In genomic region chr12:67568055-67568454, GRCh38 we compare ENCODE assay signal across 25 cellular contexts.
DNase-seq lines count a peak whose midpoint lies in the region; ATAC-seq, FAIRE-seq and TF ChIP-seq lines count a peak whose summit lies in the region.
"Had no signal": no experiment of that assay in that cellular context is flagged by ENCODE, and none has a peak within 500 bp of the region (broad histone marks: within the 10 kb centered on the region; RNA-seq: fewer than 3 reads in every experiment).

No MANE protein-coding gene starts in this region.

- ATAC-seq in left colon, result peak; percentile 100
- no peak for ATAC-seq in sciatic nerve
- ATAC-seq: A549; CD8-positive, alpha-beta T cell; GM12878 had no signal

- peaks cover 0 to 5% (median 0%) of the 10 kb centered on the region in 6 donors for H3K9me3 Mint-ChIP-seq in immature natural killer cell

- no peak overlapping the region for H3K4me3 Mint-ChIP-seq in immature natural killer cell
- H3K4me3 Mint-ChIP-seq: B cell; CD4-positive, alpha-beta T cell; CD8-positive, alpha-beta T cell had no signal

- H3K4me1 ChIP-seq in small intestine (ENCODE audit: control insufficient read depth in 2 of 2, insufficient read depth in 1 of 2, low read depth in 1 of 2, low read length in 1 of 2), result peaks cover 0 to 2% of the 10 kb centered on the region in 2 donors
- H3K4me1 ChIP-seq: A549; BLaER1 treated with 17β-estradiol and CSF1 and Interleukin-3, amounts not matched to agents 10 nM and 100 nM; Caco-2 had no signal

- no peak overlapping the region for H3K4me3 ChIP-seq in small intestine (ENCODE audit: low read depth in 1 of 2, low read length in 2 of 2)
- H3K4me3 ChIP-seq: A549; BLaER1 treated with 17β-estradiol and CSF1 and Interleukin-3, amounts not matched to agents 10 nM and 100 nM; GM12878 had no signal

- H3K27ac Mint-ChIP-seq in immature natural killer cell, result no peak overlapping the region
- H3K27ac Mint-ChIP-seq: B cell; CD4-positive, alpha-beta T cell; CD8-positive, alpha-beta T cell had no signal

- DNase-seq in D721Med (ENCODE audit: insufficient read length, low spot score) (no peak), left colon (no peak), small intestine (peak; percentile 79), immature natural killer cell (no peak), sciatic nerve (ENCODE audit: low spot score) (no peak)
- DNase-seq: AML-193; Caco-2; Calu3; CD4-positive, alpha-beta T cell; CD8-positive, alpha-beta T cell; DMS 273 treated with DMSO at 0.1 percent for 48 hours; DMS153; DMS53; DMS79; DND-41; EL; GDM1 had no signal

- H3K36me3 Mint-ChIP-seq in immature natural killer cell, result peaks cover 4 to 10% (median 4%) of the 10 kb centered on the region in 3 donors
- H3K36me3 Mint-ChIP-seq: CD8-positive, alpha-beta T cell had no signal

- peaks cover 0 to 4% (median 0%) of the 10 kb centered on the region in 3 donors for H3K27me3 Mint-ChIP-seq in immature natural killer cell (ENCODE audit: low read depth in 3 of 3)
- H3K27me3 Mint-ChIP-seq: CD4-positive, alpha-beta T cell had no signal

- intact Hi-C loops in left colon (cut with DNase I, micrococcal nuclease), result no loop called here
- intact Hi-C loops in sciatic nerve (cut with DNase I), result no loop called here

- peaks cover 0 to 8% of the 10 kb centered on the region in 2 donors for H3K4me1 Mint-ChIP-seq in immature natural killer cell
- H3K4me1 Mint-ChIP-seq: B cell had no signal

- no peaks in the 10 kb centered on the region for H3K27me3 ChIP-seq in small intestine (ENCODE audit: control insufficient read depth in 2 of 2, insufficient read depth in 2 of 2, low read length in 2 of 2)
- H3K27me3 ChIP-seq: BLaER1 treated with 17β-estradiol and CSF1 and Interleukin-3, amounts not matched to agents 10 nM and 100 nM had no signal

- TF ChIP-seq CTCF in D721Med (IDR thresholded peaks at IDR 0.05; ENCODE audit: insufficient read depth, missing control alignments), result no peak

- H3K27ac ChIP-seq in small intestine (ENCODE audit: low read depth in 1 of 2, low read length in 1 of 2), result no peak overlapping the region
- H3K27ac ChIP-seq: 22Rv1; A549; BLaER1 treated with 17β-estradiol and CSF1 and Interleukin-3, amounts not matched to agents 10 nM and 100 nM; C4-2B had no signal

- 52 to 67% (median 63%) methylated on average over 2 of the region's 2 CpGs for WGBS in small intestine, 3 donors

- FAIRE-seq in D721Med (lab: Jason Lieb, UNC) (peak; percentile 11), small intestine (lab: Jason Lieb, UNC) (no peak)
- FAIRE-seq: A549, GM12878, GM12892, GM19239 had no signal

- no peaks in the 10 kb centered on the region for H3K36me3 ChIP-seq in small intestine (ENCODE audit: control insufficient read depth in 2 of 2, insufficient read depth in 2 of 2, low read length in 2 of 2)
- H3K36me3 ChIP-seq: BLaER1 treated with 17β-estradiol and CSF1 and Interleukin-3, amounts not matched to agents 10 nM and 100 nM had no signal

- H3K9me3 ChIP-seq in small intestine (ENCODE audit: control insufficient read depth, low read depth), result peaks cover 1% of the 10 kb centered on the region
- H3K9me3 ChIP-seq: Caco-2 had no signal
